ENCODE assay signal across 8 cellular contexts in the genomic region with DNA sequence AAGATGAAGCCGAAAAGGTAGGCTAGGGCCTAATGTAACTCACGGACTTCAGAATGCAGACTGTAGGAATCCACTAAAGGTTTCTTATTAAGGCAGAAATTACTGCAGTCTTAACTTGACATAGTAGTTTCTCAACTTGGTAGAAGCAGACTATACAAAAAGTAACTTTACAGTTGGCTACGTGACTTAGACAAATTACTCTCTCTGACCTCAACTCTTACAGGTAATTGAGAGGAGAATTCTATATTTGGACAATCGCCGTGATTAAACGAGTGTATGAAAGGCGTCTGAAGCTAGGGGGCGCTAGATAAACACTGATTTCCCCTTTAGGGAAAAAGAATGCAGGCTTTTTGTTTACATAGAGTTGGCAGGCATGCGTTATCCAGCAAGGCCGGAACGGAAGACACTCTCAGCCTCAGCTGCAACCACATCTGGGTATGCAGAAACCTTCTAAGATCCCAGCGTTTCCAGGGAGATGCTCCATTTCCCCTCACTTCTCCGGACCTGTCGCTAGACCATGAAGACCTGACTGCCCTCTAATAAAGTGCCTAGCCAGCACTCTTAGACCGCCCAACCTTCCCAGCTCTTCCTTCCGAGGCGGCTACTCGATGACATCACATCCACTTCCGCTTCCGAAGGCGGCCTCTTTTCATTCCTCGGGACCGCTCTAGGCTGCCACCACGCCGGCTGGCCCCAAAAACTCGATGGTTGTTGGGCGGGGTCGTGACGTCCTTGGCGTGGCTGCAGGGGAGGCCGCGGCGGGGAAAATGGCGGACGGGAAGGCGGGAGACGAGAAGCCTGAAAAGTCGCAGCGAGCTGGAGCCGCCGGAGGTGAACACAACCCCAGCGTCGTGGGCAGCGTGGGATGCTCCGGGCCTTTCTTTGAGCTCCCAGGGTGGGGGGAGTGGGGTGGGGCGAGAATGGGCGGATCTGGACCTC.
DNase-seq lines count a peak whose midpoint lies in the region; ATAC-seq, FAIRE-seq and TF ChIP-seq lines count a peak whose summit lies in the region.

A gene with protein sequence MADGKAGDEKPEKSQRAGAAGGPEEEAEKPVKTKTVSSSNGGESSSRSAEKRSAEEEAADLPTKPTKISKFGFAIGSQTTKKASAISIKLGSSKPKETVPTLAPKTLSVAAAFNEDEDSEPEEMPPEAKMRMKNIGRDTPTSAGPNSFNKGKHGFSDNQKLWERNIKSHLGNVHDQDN (plus strand): TSS at position 732 of the 939 bp plus-strand sequence. CDS start 36 bp downstream, at position 768.

- TF ChIP-seq CTCF in AG09309 (IDR thresholded peaks at IDR 0.05; ENCODE audit: control insufficient read depth, insufficient read depth, low read depth, low read length, missing control alignments), result peak; percentile 80

- in situ Hi-C loops in GM18951 (cut with MboI; ENCODE audit: low sequenced_read_pairs, unreplicated experiment), result no loop called here

- TF ChIP-seq POLR2A in GM18951 (IDR thresholded peaks at IDR 0.05; ENCODE audit: extremely low read depth, insufficient read depth, insufficient read length), result peak; percentile 80

- H3K4me3 ChIP-seq in AG09309 (ENCODE audit: control insufficient read depth, low read depth, low read length), result peak within 1 kb of the TSS; percentile 87

- ATAC-seq in HG03280 (IDR thresholded peaks at IDR 0.05; ENCODE audit: unreplicated experiment), result peak; percentile 89

- peak; percentile 24 for FAIRE-seq in islet of Langerhans (lab: Jason Lieb, UNC)

- DNase-seq in AG09309 (ENCODE audit: low read depth) (peak; percentile 94), NCI-H345 treated with DMSO at 0.1 percent for 48 hours (lab: John Stamatoyannopoulos, UW; ENCODE audit: unreplicated experiment) (peak; percentile 88), cerebellar cortex (ENCODE audit: low spot score) (peak; percentile 99)
- peak; percentile 99 for DNase-seq in activated CD4-positive, CD25-positive, alpha-beta regulatory T cell treated with anti-CD3 and anti-CD28 coated beads, Interleukin-2, amount 50 U/mL, for 16 hours (ENCODE audit: low read depth, low spot score)
- peak; percentile 98 to 100 (median 99) for DNase-seq in stimulated activated CD4-positive, alpha-beta T cell treated with anti-CD3 and anti-CD28 coated beads, Interleukin-12 subunit alpha, Interleukin-12 subunit beta, amount 100 ng/mL, for 48 hours (ENCODE audit: low read depth in 2 of 3, low spot score in 1 of 3)

Comparison
In these comparisons a context has a peak if more than half of its experiments do, and no peak if none do; other contexts are left out.
1. Peak in every context shown above with its lines: DNase-seq, ATAC-seq and H3K4me3 ChIP-seq.